Comparison of ENCODE assay signal across 12 cellular contexts in genomic region chr19:19661141-19661674, GRCh38. TPM values are rescaled to one million over a fixed set of nuclear protein-coding genes. Genes with fewer than 3 reads are reported as not detected.
DNase-seq lines count a peak whose midpoint lies in the region; ATAC-seq and TF ChIP-seq lines count a peak whose summit lies in the region.
"Had no signal": no experiment of that assay in that cellular context is flagged by ENCODE, and none has a peak within 500 bp of the region (broad histone marks: within the 10 kb centered on the region; RNA-seq: fewer than 3 reads in every experiment).

No MANE protein-coding gene starts in this region.

- no peak for TF ChIP-seq POLR2A in breast epithelium (IDR thresholded peaks at IDR 0.05)

- peak overlapping the region in 1 of 3 donors; percentile 94 for H3K4me3 ChIP-seq in breast epithelium
- H3K4me3 ChIP-seq in fibroblast of lung (replicated peaks in 1 of 4; ENCODE audit: control extremely low read depth in 1 of 4, insufficient read depth in 1 of 4, low read depth in 3 of 4, low read length in 4 of 4): no peak overlapping the region

- no peak overlapping the region for H3K9ac ChIP-seq in fibroblast of lung (ENCODE audit: insufficient read depth, low read length)

- BruUV-seq in MCF 10A (replicated peaks; lab: Mats Ljungman, UMichigan): no TSS peak

- no peak for DNase-seq in MCF 10A (ENCODE audit: unreplicated experiment)
- DNase-seq in breast epithelium (ENCODE audit: low spot score in 2 of 2): no peak
- DNase-seq in RWPE1 (ENCODE audit: low spot score): no peak
- DNase-seq in fibroblast of lung (ENCODE audit: low read depth in 2 of 2): no peak
- no peak for DNase-seq in GOT3 (lab: John Stamatoyannopoulos, UW)
- DNase-seq: activated CD4-positive, alpha-beta T cell treated with anti-CD3 and anti-CD28 coated beads, Interleukin-2, amount 50 U/mL, for 4 hours; caudate nucleus; foreskin keratinocyte; NCI-H1436 had no signal

- ATAC-seq in stimulated activated memory B cell treated with anti-CD40 and anti-IgM and Interleukin-4, amounts not matched to agents 10 μg/mL and 1 μg/mL and 100 μg/mL, for 72 hours: no peak
- ATAC-seq in HG03521 (IDR thresholded peaks at IDR 0.05; ENCODE audit: unreplicated experiment): no peak
- no peak for ATAC-seq in GM21367 (IDR thresholded peaks at IDR 0.05; ENCODE audit: unreplicated experiment)
- ATAC-seq: foreskin keratinocyte had no signal

- peak overlapping the region; percentile 53 for H3K27ac Mint-ChIP-seq in MCF 10A (ENCODE audit: low read depth, unreplicated experiment)
- H3K27ac Mint-ChIP-seq in stimulated activated memory B cell treated with anti-CD40 and anti-IgM and Interleukin-4, amounts not matched to agents 10 μg/mL and 1 μg/mL and 100 μg/mL, for 72 hours: peak overlapping the region; percentile 87

- H3K27me3 Mint-ChIP-seq in MCF 10A (ENCODE audit: insufficient read depth, unreplicated experiment): no peaks in the 10 kb centered on the region
- no peaks in the 10 kb centered on the region for H3K27me3 Mint-ChIP-seq in stimulated activated memory B cell treated with anti-CD40 and anti-IgM and Interleukin-4, amounts not matched to agents 10 μg/mL and 1 μg/mL and 100 μg/mL, for 72 hours

- CTCF ChIA-PET in MCF 10A (lab: Yijun Ruan, JAX) (interaction anchor here (0.5 to 2.1 kb wide), 5 partner anchors 16 to 369 kb away, joined by 3 to 19 read pairs (median 3); partner anchors contain the start of gene GMIP), RWPE1 (lab: Yijun Ruan, JAX) (interaction anchor here (1.2 kb wide), 1 partner anchor 18 kb away, joined by 3 read pairs; the partner anchor contains the start of gene GMIP)

- no peaks in the 10 kb centered on the region for H3K9me3 Mint-ChIP-seq in MCF 10A (ENCODE audit: unreplicated experiment)
- no peaks in the 10 kb centered on the region for H3K9me3 Mint-ChIP-seq in stimulated activated memory B cell treated with anti-CD40 and anti-IgM and Interleukin-4, amounts not matched to agents 10 μg/mL and 1 μg/mL and 100 μg/mL, for 72 hours

- H3K9me3 ChIP-seq in breast epithelium (no peaks in the 10 kb centered on the region), fibroblast of lung (ENCODE audit: control insufficient read depth, insufficient read depth, low read depth, low read length) (no peaks in the 10 kb centered on the region)

- no peak overlapping the region for H3K27ac ChIP-seq in breast epithelium
- H3K27ac ChIP-seq in RWPE1: peak overlapping the region; percentile 10
- no peak overlapping the region for H3K27ac ChIP-seq in fibroblast of lung (ENCODE audit: insufficient read depth, low read length)
- H3K27ac ChIP-seq: foreskin keratinocyte had no signal

- peak overlapping the region; percentile 79 for H3K4me3 Mint-ChIP-seq in MCF 10A (ENCODE audit: unreplicated experiment)
- H3K4me3 Mint-ChIP-seq in stimulated activated memory B cell treated with anti-CD40 and anti-IgM and Interleukin-4, amounts not matched to agents 10 μg/mL and 1 μg/mL and 100 μg/mL, for 72 hours: peak overlapping the region; percentile 78

- TF ChIP-seq CTCF in MCF 10A (IDR thresholded peaks at IDR 0.05; ENCODE audit: unreplicated experiment) (no peak), breast epithelium (IDR thresholded peaks at IDR 0.05) (no peak), RWPE1 (conservative IDR thresholded peaks at IDR 0.05; ENCODE audit: low read depth) (no peak), fibroblast of lung (conservative IDR thresholded peaks at IDR 0.05 in 1 of 2, IDR thresholded peaks at IDR 0.05 in 1 of 2; ENCODE audit: low read depth in 1 of 2, low read length in 2 of 2) (no peak)

- H3K36me3 ChIP-seq in breast epithelium (no peaks in the 10 kb centered on the region), fibroblast of lung (ENCODE audit: control insufficient read depth, insufficient read depth, low read length) (peaks cover 17% of the 10 kb centered on the region)

- H3K4me1 ChIP-seq in breast epithelium (peaks cover 10 to 11% of the 10 kb centered on the region in 2 donors), fibroblast of lung (ENCODE audit: control insufficient read depth, extremely low read depth, insufficient read depth, low read length) (peaks cover 4% of the 10 kb centered on the region)
- H3K4me1 ChIP-seq: foreskin keratinocyte had no signal

- H3K27me3 ChIP-seq in breast epithelium: no peaks in the 10 kb centered on the region
- H3K27me3 ChIP-seq in fibroblast of lung (ENCODE audit: control insufficient read depth, insufficient read depth, low read length): no peaks in the 10 kb centered on the region
- H3K27me3 ChIP-seq: foreskin keratinocyte had no signal

- intact Hi-C loops in MCF 10A (cut with micrococcal nuclease) (loop anchor here (10.0 kb wide), 1 partner anchor 204 kb away; the partner anchor contains the start of gene ZNF253), breast epithelium (cut with DNase I; ENCODE audit: low total_unique reads) (no loop called here)

- H3K4me2 ChIP-seq in fibroblast of lung (ENCODE audit: extremely low read depth, insufficient read depth, low read length): peak overlapping the region; percentile 59

- H3K36me3 Mint-ChIP-seq in MCF 10A (ENCODE audit: insufficient read depth, unreplicated experiment): peaks cover 60% of the 10 kb centered on the region
- peaks cover 31% of the 10 kb centered on the region for H3K36me3 Mint-ChIP-seq in stimulated activated memory B cell treated with anti-CD40 and anti-IgM and Interleukin-4, amounts not matched to agents 10 μg/mL and 1 μg/mL and 100 μg/mL, for 72 hours

- H4K20me1 ChIP-seq in fibroblast of lung (ENCODE audit: control insufficient read depth, extremely low read depth, insufficient read depth, low read length): no peaks in the 10 kb centered on the region

- POLR2A ChIA-PET in MCF 10A (lab: Yijun Ruan, JAX) (interaction anchor here (1.3 kb wide), 1 partner anchor 115 kb away, joined by 5 read pairs; no protein-coding TSS in a partner anchor), RWPE1 (lab: Yijun Ruan, JAX; ENCODE audit: low non-redundant PET) (no interaction called here)

- peaks cover 16% of the 10 kb centered on the region for H3K4me1 Mint-ChIP-seq in MCF 10A (ENCODE audit: insufficient read depth, unreplicated experiment)
- H3K4me1 Mint-ChIP-seq in stimulated activated memory B cell treated with anti-CD40 and anti-IgM and Interleukin-4, amounts not matched to agents 10 μg/mL and 1 μg/mL and 100 μg/mL, for 72 hours: peaks cover 24% of the 10 kb centered on the region

- peaks cover 33% of the 10 kb centered on the region for H3K79me2 ChIP-seq in fibroblast of lung (ENCODE audit: control insufficient read depth, insufficient read depth, low read length)

- no peak overlapping the region for H2AFZ ChIP-seq in fibroblast of lung (ENCODE audit: low read length)

RNA-seq across cellular contexts. Expression of gene ATP13A1, which starts 2.3 kb away (rescaled TPM):
- total RNA-seq in MCF 10A (2022) (63.9 and 67.2 TPM in 2 replicates), breast epithelium (100 to 1,000 TPM; 155 to 222 (median 189) TPM), fibroblast of lung (22.6 and 25.4 TPM in 2 replicates)
- 8.5 and 16.8 TPM in 2 replicates for polyA plus RNA-seq in fibroblast of lung
- 19.7 and 32.6 TPM in 2 replicates for polyA plus RNA-seq in fibroblast of lung (2012)
- polyA minus RNA-seq in fibroblast of lung (ENCODE audit: low replicate concordance): 125 and 155 TPM in 2 replicates

RNA-seq across cellular contexts. Expression of gene ZNF101, which starts 7.4 kb away (rescaled TPM):
- 8.6 and 9.2 TPM in 2 replicates for total RNA-seq in MCF 10A (2022)
- 10 to 100 TPM in 2 of 3 donors, 1 to 10 TPM in 1; 4.8 to 32.8 (median 16.7) TPM for total RNA-seq in breast epithelium
- 4.9 and 5.4 TPM in 2 replicates for total RNA-seq in fibroblast of lung
- 4.4 and 5.7 TPM in 2 replicates for polyA plus RNA-seq in fibroblast of lung
- 3.4 and 3.8 TPM in 2 replicates for polyA plus RNA-seq in fibroblast of lung (2012)
- polyA minus RNA-seq in fibroblast of lung (ENCODE audit: low replicate concordance): 1.9 and 2.9 TPM in 2 replicates

RNA-seq across cellular contexts. Expression of gene GMIP, which starts 17.8 kb away (rescaled TPM):
- total RNA-seq in MCF 10A (2022) (9.1 and 10.1 TPM in 2 replicates), breast epithelium (10 to 100 TPM in 1 of 3 donors, 1 to 10 TPM in 2; 7.9 to 10.4 (median 8.5) TPM), fibroblast of lung (2.1 and 5.3 TPM in 2 replicates)
- 2.3 and 2.9 TPM in 2 replicates for polyA plus RNA-seq in fibroblast of lung
- polyA plus RNA-seq in fibroblast of lung (2012): 6.0 and 7.8 TPM in 2 replicates
- polyA minus RNA-seq in fibroblast of lung (ENCODE audit: low replicate concordance): 4.0 and 9.2 TPM in 2 replicates

RNA-seq across cellular contexts. Expression of gene LPAR2, which starts 33.2 kb away (rescaled TPM):
- total RNA-seq in MCF 10A (2022): 15.5 and 17.4 TPM in 2 replicates
- 10 to 100 TPM in 2 of 3 donors, 1 to 10 TPM in 1; 3.2 to 17.1 (median 16.4) TPM for total RNA-seq in breast epithelium
- 1.0 and 1.5 TPM in 2 replicates for total RNA-seq in fibroblast of lung
- 0.81 and 1.3 TPM in 2 replicates for polyA plus RNA-seq in fibroblast of lung
- 1.1 and 1.6 TPM in 2 replicates for polyA plus RNA-seq in fibroblast of lung (2012)
- polyA minus RNA-seq in fibroblast of lung (ENCODE audit: low replicate concordance): 12.0 and 15.0 TPM in 2 replicates

RNA-seq across cellular contexts. Expression of gene PBX4, which starts 42.7 kb away (rescaled TPM):
- total RNA-seq in MCF 10A (2022) (0.30 TPM in 1 of 2 replicates, not detected in the other), breast epithelium (1 to 10 TPM; 3.4 to 5.9 (median 5.6) TPM), fibroblast of lung (1.5 and 1.7 TPM in 2 replicates)
- polyA plus RNA-seq in fibroblast of lung: 0.39 and 1.2 TPM in 2 replicates
- 0.27 and 1.3 TPM in 2 replicates for polyA plus RNA-seq in fibroblast of lung (2012)
- 3.3 TPM in 1 of 2 replicates, not detected in the other for polyA minus RNA-seq in fibroblast of lung (ENCODE audit: low replicate concordance)
